17 cellular contexts compared by ENCODE assay signal in genomic region chr7:80960228-80960627, GRCh38. TPM values are rescaled to one million over a fixed set of nuclear protein-coding genes. Genes with fewer than 3 reads are reported as not detected.
A peak's percentile ranks its signal among the peaks of the same experiment; 100 is the strongest.
DNase-seq lines count a peak whose midpoint lies in the region; ATAC-seq, FAIRE-seq and TF ChIP-seq lines count a peak whose summit lies in the region.
"Had no signal": no experiment of that assay in that cellular context is flagged by ENCODE, and none has a peak within 500 bp of the region (broad histone marks: within the 10 kb centered on the region; RNA-seq: fewer than 3 reads in every experiment).

No MANE protein-coding gene starts in this region.

- TF ChIP-seq EP300 in SK-N-SH (IDR thresholded peaks at IDR 0.05; ENCODE audit: borderline replicate concordance in 1 of 2, low read depth in 1 of 2, low read length in 1 of 2): no peak
- TF ChIP-seq EP300 in HepG2 (IDR thresholded peaks at IDR 0.05; ENCODE audit: low read depth in 2 of 2, low read length in 2 of 2): no peak
- TF ChIP-seq EP300 in HepG2 (CRISPR knock-in tag; IDR thresholded peaks at IDR 0.05; ENCODE audit: borderline replicate concordance): no peak

- peaks cover 3% of the 10 kb centered on the region for H3F3A ChIP-seq in SK-N-SH (replicated peaks; ENCODE audit: insufficient read depth)

- H3K79me2 ChIP-seq in SK-N-SH (ENCODE audit: insufficient read depth) (no peaks in the 10 kb centered on the region), HepG2 (ENCODE audit: insufficient read depth, low read length) (no peaks in the 10 kb centered on the region)

- CTCF ChIA-PET in SK-N-SH (lab: Yijun Ruan, JAX) (no interaction called here), HepG2 (lab: Yijun Ruan, JAX; ENCODE audit: low intra/inter-chr PET ratio, low total read pairs) (no interaction called here), A673 (lab: Charles Lee) (no interaction called here)

- no peaks in the 10 kb centered on the region for H3K9me3 ChIP-seq in SK-N-SH
- no peaks in the 10 kb centered on the region for H3K9me3 ChIP-seq in HepG2 (ENCODE audit: low read length)
- H3K9me3 ChIP-seq in A673 (ENCODE audit: low read depth, low read length, poor library complexity, severe bottlenecking): no peaks in the 10 kb centered on the region

- in situ Hi-C loops in HepG2 (cut with HindIII; ENCODE audit: extremely low pct_ligation_motif_present, low pct_unique_long_range_greater_than_20kb): no loop called here

- H3K4me3 ChIP-seq in SK-N-SH (ENCODE audit: low read depth in 2 of 2, low read length in 1 of 2) (no peak overlapping the region), HepG2 (replicated peaks in 1 of 3; ENCODE audit: insufficient read depth in 1 of 3, low read depth in 2 of 3, low read length in 3 of 3) (no peak overlapping the region), A673 (ENCODE audit: low read depth, low read length, poor library complexity, severe bottlenecking) (no peak overlapping the region)
- H3K4me3 ChIP-seq: SJCRH30 had no signal

- H3K27ac ChIP-seq in SK-N-SH (ENCODE audit: low read depth in 2 of 2, low read length in 1 of 2): no peak overlapping the region
- no peak overlapping the region for H3K27ac ChIP-seq in HepG2 (ENCODE audit: extremely low read length, insufficient read depth, low read length)
- H3K27ac ChIP-seq in A673 (ENCODE audit: low read depth, low read length, poor library complexity, severe bottlenecking): no peak overlapping the region
- H3K27ac ChIP-seq: 22Rv1, SJCRH30 had no signal

- intact Hi-C loops in HepG2 (cut with micrococcal nuclease; ENCODE audit: unreplicated experiment): no loop called here
- intact Hi-C loops in A673 (cut with micrococcal nuclease; ENCODE audit: unreplicated experiment): no loop called here

- TF ChIP-seq RAD21 in SK-N-SH (IDR thresholded peaks at IDR 0.05; ENCODE audit: low read length) (no peak), HepG2 (CRISPR knock-in tag; IDR thresholded peaks at IDR 0.05) (no peak)

- POLR2A ChIA-PET in SK-N-SH (lab: Yijun Ruan, JAX): no interaction called here
- POLR2A ChIA-PET in HepG2 (lab: Yijun Ruan, JAX): no interaction called here
- POLR2A ChIA-PET in A673 (lab: Charles Lee; ENCODE audit: low non-redundant PET): no interaction called here

- no peaks in the 10 kb centered on the region for H3K27me3 ChIP-seq in SK-N-SH (ENCODE audit: insufficient read depth)
- no peaks in the 10 kb centered on the region for H3K27me3 ChIP-seq in HepG2 (ENCODE audit: control insufficient read depth in 1 of 2, insufficient read depth in 2 of 2, low read length in 2 of 2)
- no peaks in the 10 kb centered on the region for H3K27me3 ChIP-seq in A673 (replicated peaks; ENCODE audit: insufficient read depth, low read depth, low read length, poor library complexity)
- H3K27me3 ChIP-seq: SJCRH30 had no signal

- H3K9me2 ChIP-seq in SK-N-SH: no peaks in the 10 kb centered on the region

- 75% methylated on average over 2 of the region's 2 CpGs for WGBS in SK-N-SH (ENCODE audit: low lambda C conversion rate)
- 49% methylated on average over 2 of the region's 2 CpGs for WGBS in HepG2 (ENCODE audit: low lambda C conversion rate)

- TF ChIP-seq CTCF in SK-N-SH (IDR thresholded peaks at IDR 0.05) (no peak), HepG2 (CRISPR knock-in tag; IDR thresholded peaks at IDR 0.05) (no peak), A673 (conservative IDR thresholded peaks at IDR 0.05; ENCODE audit: low read depth, low read length) (no peak)

- ATAC-seq in SK-N-SH treated with all-trans-retinoic acid at 6 μM for 48 hours (no peak), HepG2 (no peak), GM21390 (IDR thresholded peaks at IDR 0.05; ENCODE audit: unreplicated experiment) (no peak)

- H3K4me1 ChIP-seq in SK-N-SH (ENCODE audit: control insufficient read depth in 1 of 2, insufficient read depth in 2 of 2, low read depth in 1 of 2, low read length in 1 of 2) (peaks cover 0 to 4% of the 10 kb centered on the region in 2 experiments; a peak in 1 of 4 replicates), HepG2 (ENCODE audit: insufficient read depth, low read length) (no peaks in the 10 kb centered on the region), A673 (ENCODE audit: insufficient read depth, low read length, poor library complexity, severe bottlenecking) (no peaks in the 10 kb centered on the region)

- DNase-seq in SK-N-SH: no peak
- peak; percentile 87 for DNase-seq in M059J (ENCODE audit: low read depth)
- DNase-seq in fibroblast of gingiva (ENCODE audit: low read depth): peak; percentile 69
- no peak for DNase-seq in HepG2 (ENCODE audit: low spot score)
- no peak for DNase-seq in HuH-7.5 (ENCODE audit: low spot score)
- no peak for DNase-seq in A673 (ENCODE audit: low spot score)
- DNase-seq: CD4-positive, alpha-beta T cell; DMS79; NCI-H1436; NCI-H2081; NCI-H524; SJCRH30 had no signal

- H3K4me2 ChIP-seq in SK-N-SH (no peak overlapping the region), HepG2 (ENCODE audit: low read depth, low read length) (no peak overlapping the region)

- H3K9ac ChIP-seq in SK-N-SH (no peak overlapping the region), HepG2 (ENCODE audit: insufficient read depth, low read depth, low read length) (no peak overlapping the region)

- no peak for FAIRE-seq in HepG2 (lab: Jason Lieb, UNC)
- FAIRE-seq: H54, RCC 7860 had no signal

- H3K36me3 ChIP-seq in SK-N-SH (replicated peaks in 1 of 2; ENCODE audit: control insufficient read depth in 1 of 2, insufficient read depth in 2 of 2, low read length in 1 of 2) (no peaks in the 10 kb centered on the region), HepG2 (replicated peaks in 1 of 2; ENCODE audit: control insufficient read depth in 1 of 2, insufficient read depth in 2 of 2, low read length in 2 of 2) (no peaks in the 10 kb centered on the region), A673 (ENCODE audit: insufficient read depth, low read length, poor library complexity, severe bottlenecking) (no peaks in the 10 kb centered on the region)
- H3K36me3 ChIP-seq: SJCRH30 had no signal

- no peak for TF ChIP-seq POLR2A in HepG2 (IDR thresholded peaks at IDR 0.05; ENCODE audit: insufficient read depth in 1 of 2, low read depth in 2 of 2, low read length in 2 of 2)

- no peaks in the 10 kb centered on the region for H4K20me1 ChIP-seq in SK-N-SH (ENCODE audit: insufficient read depth)
- no peaks in the 10 kb centered on the region for H4K20me1 ChIP-seq in HepG2 (ENCODE audit: insufficient read depth, low read length)

- BruUV-seq in HepG2 (replicated peaks; lab: Mats Ljungman, UMichigan) (no TSS peak), A673 (replicated peaks; lab: Mats Ljungman, UMichigan) (no TSS peak)

- H2AFZ ChIP-seq in SK-N-SH (ENCODE audit: low read depth): no peak overlapping the region
- no peak overlapping the region for H2AFZ ChIP-seq in HepG2 (ENCODE audit: low read length)

TF ChIP-seq in SK-N-SH treated with all-trans-retinoic acid at 6 μM for 48 hours, 23 proteins besides CTCF, POLR2A, EP300 and RAD21:
- TF ChIP-seq OSR1 (CRISPR knock-in tag; IDR thresholded peaks at IDR 0.05) (no peak), ISL1 (CRISPR knock-in tag; IDR thresholded peaks at IDR 0.05) (peak; percentile 60)

TF ChIP-seq in SK-N-SH, 30 proteins besides CTCF, POLR2A, EP300 and RAD21 (continues in another document):
- TF ChIP-seq POLR2AphosphoS5 (IDR thresholded peaks at IDR 0.05; ENCODE audit: low read depth, low read length) (no peak), TCF12 (IDR thresholded peaks at IDR 0.05) (no peak), MEF2A (IDR thresholded peaks at IDR 0.05; ENCODE audit: borderline replicate concordance, low read depth) (no peak), JUND (IDR thresholded peaks at IDR 0.05) (no peak), SMC3 (IDR thresholded peaks at IDR 0.05; ENCODE audit: low read depth, low read length) (no peak)

TF ChIP-seq in HepG2, 621 proteins besides CTCF, POLR2A, EP300 and RAD21 (continues in another document):
- TF ChIP-seq SMARCE1 (IDR thresholded peaks at IDR 0.05; ENCODE audit: borderline replicate concordance) (no peak), KLF11 (CRISPR knock-in tag; IDR thresholded peaks at IDR 0.05) (no peak), FOXJ3 (CRISPR knock-in tag; IDR thresholded peaks at IDR 0.05; ENCODE audit: borderline replicate concordance) (no peak), MED8 (CRISPR knock-in tag; IDR thresholded peaks at IDR 0.05; ENCODE audit: insufficient replicate concordance) (no peak)

RNA-seq across cellular contexts. Expression of gene SEMA3C, which starts 41.4 kb away (rescaled TPM):
- polyA plus RNA-seq in SK-N-SH (2012; rRNA removed): 51.1 and 64.1 TPM in 2 replicates
- 61.6 and 67.3 TPM in 2 replicates for polyA plus RNA-seq in SK-N-SH (2012; cell fraction: cytosol; rRNA removed)
- 66.6 and 76.1 TPM in 2 replicates for polyA plus RNA-seq in SK-N-SH (2012; cell fraction: nucleus; rRNA removed)
- 116 and 143 TPM in 2 replicates for total RNA-seq in M059J (2014; rRNA removed; shearing (Covaris generic))
- 0.13 TPM in 1 of 2 replicates, not detected in the other for total RNA-seq in HepG2 (2016; rRNA removed; fragmentation: Illumina TruSeq; extraction: Trizol)
- total RNA-seq in HepG2 (2016; cell fraction: cytosol; rRNA removed; fragmentation: Illumina TruSeq; extraction: Trizol; ENCODE audit: low read depth): 0.09 TPM in 1 of 2 replicates, not detected in the other
- total RNA-seq in HepG2 (2016; cell fraction: insoluble cytoplasmic fraction; rRNA removed; fragmentation: Illumina TruSeq; extraction: Trizol): 0.13 TPM in 1 of 2 replicates, not detected in the other
- total RNA-seq in HepG2 (2016; cell fraction: membrane; rRNA removed; fragmentation: Illumina TruSeq; extraction: Trizol): not detected in 2 replicates
- total RNA-seq in HepG2 (2016; cell fraction: nucleus; rRNA removed; fragmentation: Illumina TruSeq; extraction: Trizol): not detected in 2 replicates
- 0.05 and 0.08 TPM in 2 replicates for polyA plus RNA-seq in HepG2 (2011; rRNA removed)
- 0.01 TPM in 1 of 2 replicates, not detected in the other for polyA plus RNA-seq in HepG2 (2011; cell fraction: cytosol; rRNA removed)
- 0.03 TPM in 1 of 2 replicates, not detected in the other for polyA plus RNA-seq in HepG2 (2011; cell fraction: nucleus; rRNA removed)
- polyA plus RNA-seq in HepG2 (2012): not detected in 2 replicates
- polyA plus RNA-seq in HepG2 (2016; cell fraction: cytosol; fragmentation: Illumina TruSeq; extraction: Trizol; ENCODE audit: low read depth): not detected in 2 replicates
- 0.21 TPM in 1 of 2 replicates, not detected in the other for polyA plus RNA-seq in HepG2 (2016; cell fraction: insoluble cytoplasmic fraction; fragmentation: Illumina TruSeq; extraction: Trizol; ENCODE audit: low read depth)
- polyA plus RNA-seq in HepG2 (2016; cell fraction: membrane; fragmentation: Illumina TruSeq; extraction: Trizol; ENCODE audit: low read depth): not detected in 2 replicates
- 0.11 and 0.19 TPM in 2 replicates for polyA plus RNA-seq in HepG2 (2016; cell fraction: nucleus; fragmentation: Illumina TruSeq; extraction: Trizol; ENCODE audit: insufficient read depth, low read depth)
- polyA minus RNA-seq in HepG2 (2011; rRNA and poly(A)+ RNA removed; ENCODE audit: low replicate concordance): 7.6 TPM in 1 of 2 replicates, not detected in the other
- not detected in 2 replicates for polyA minus RNA-seq in HepG2 (2011; cell fraction: cytosol; rRNA and poly(A)+ RNA removed)
- polyA minus RNA-seq in HepG2 (2011; cell fraction: nucleus; rRNA and poly(A)+ RNA removed): 0.12 and 0.13 TPM in 2 replicates
- total RNA-seq in A673 (2021): 12.4 and 13.3 TPM in 2 replicates

Comparison
In these comparisons a context has a peak if more than half of its experiments do, and no peak if none do; other contexts are left out.
1. DNase-seq: peak in M059J (single experiment) and fibroblast of gingiva (single experiment); none in SK-N-SH (single experiment), HepG2 (single experiment), HuH-7.5 (single experiment) and A673 (single experiment).
2. RNA of gene SEMA3C, which starts 41.4 kb away (total RNA-seq): 116 to 143 TPM in M059J and 12.4 to 13.3 TPM in A673; 0.09 to 0.13 TPM in HepG2; every median in the first group is over 10 times any median in the second.